In the genomic region with DNA sequence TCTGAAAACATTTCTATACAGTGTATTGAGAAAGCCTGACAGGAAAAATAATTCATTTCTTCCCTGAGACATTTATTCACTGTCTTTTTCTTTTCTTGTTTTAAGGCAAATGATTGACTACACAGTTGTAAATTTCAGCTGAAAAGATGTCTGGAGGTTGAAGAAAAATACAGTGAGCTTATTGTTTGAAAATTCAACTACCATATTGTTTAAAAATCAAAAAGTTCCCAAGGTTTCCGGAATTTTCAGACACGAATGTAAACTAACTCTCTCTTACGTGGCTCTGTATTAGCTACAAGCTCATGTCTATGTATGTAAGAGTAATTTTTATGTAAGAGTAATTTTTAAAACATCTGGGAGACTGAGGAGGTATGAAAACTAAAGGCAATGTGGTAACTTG, we compare ENCODE assay signal across 14 cellular contexts. TPM values are rescaled to one million over a fixed set of nuclear protein-coding genes. Genes with fewer than 3 reads are reported as not detected.
DNase-seq lines count a peak whose midpoint lies in the region; ATAC-seq, FAIRE-seq and TF ChIP-seq lines count a peak whose summit lies in the region.
"Had no signal": no experiment of that assay in that cellular context is flagged by ENCODE, and none has a peak within 500 bp of the region (broad histone marks: within the 10 kb centered on the region; RNA-seq: fewer than 3 reads in every experiment).

No MANE protein-coding gene starts in this region.

- no peak for ATAC-seq in HG03457 (IDR thresholded peaks at IDR 0.05; ENCODE audit: unreplicated experiment)
- ATAC-seq: effector memory CD8-positive, alpha-beta T cell; left lobe of liver had no signal

- peaks cover 0 to 66% (median 16%) of the 10 kb centered on the region in 4 donors for H3K4me1 ChIP-seq in tibial nerve

- no peaks in the 10 kb centered on the region for H3K9me3 ChIP-seq in tibial nerve

- 20 to 35% methylated on average over 3 of the region's 3 CpGs for WGBS in tibial nerve, 2 donors

- no peaks in the 10 kb centered on the region for H3K36me3 ChIP-seq in tibial nerve

- TF ChIP-seq EP300 in tibial nerve (IDR thresholded peaks at IDR 0.05), result no peak

- H3K9me3 Mint-ChIP-seq in activated naive CD8-positive, alpha-beta T cell (ENCODE audit: low read depth), result no peaks in the 10 kb centered on the region
- H3K9me3 Mint-ChIP-seq in activated naive CD8-positive, alpha-beta T cell treated with anti-CD3 and anti-CD28 coated beads for 36 hours, result no peaks in the 10 kb centered on the region
- no peaks in the 10 kb centered on the region for H3K9me3 Mint-ChIP-seq in mesothelial cell of epicardium
- H3K9me3 Mint-ChIP-seq: effector memory CD8-positive, alpha-beta T cell had no signal

- peaks cover 0 to 48% of the 10 kb centered on the region in 2 donors for H3K27me3 ChIP-seq in tibial nerve

- no peak for TF ChIP-seq POLR2A in tibial nerve (IDR thresholded peaks at IDR 0.05)

- no peak for FAIRE-seq in urothelium cell line (lab: Jason Lieb, UNC)

- H3K4me3 Mint-ChIP-seq in activated naive CD8-positive, alpha-beta T cell, result peak overlapping the region; percentile 9
- no peak overlapping the region for H3K4me3 Mint-ChIP-seq in activated naive CD8-positive, alpha-beta T cell treated with anti-CD3 and anti-CD28 coated beads for 36 hours
- peak overlapping the region; percentile 63 for H3K4me3 Mint-ChIP-seq in mesothelial cell of epicardium

- TF ChIP-seq CTCF in choroid plexus epithelial cell (conservative IDR thresholded peaks at IDR 0.05; ENCODE audit: low read depth, low read length), result no peak
- no peak for TF ChIP-seq CTCF in mesothelial cell of epicardium (IDR thresholded peaks at IDR 0.05; ENCODE audit: unreplicated experiment)
- no peak for TF ChIP-seq CTCF in tibial nerve (IDR thresholded peaks at IDR 0.05)
- no peak for TF ChIP-seq CTCF in GM10266 (IDR thresholded peaks at IDR 0.05; ENCODE audit: control insufficient read depth, insufficient read depth, low read depth, missing control alignments)

- peaks cover 6% of the 10 kb centered on the region for H3K4me1 Mint-ChIP-seq in activated naive CD8-positive, alpha-beta T cell (ENCODE audit: low read depth)
- H3K4me1 Mint-ChIP-seq in activated naive CD8-positive, alpha-beta T cell treated with anti-CD3 and anti-CD28 coated beads for 36 hours, result peaks cover 3% of the 10 kb centered on the region
- peaks cover 43% of the 10 kb centered on the region for H3K4me1 Mint-ChIP-seq in mesothelial cell of epicardium

- H3K27me3 Mint-ChIP-seq in activated naive CD8-positive, alpha-beta T cell, result peaks cover 26% of the 10 kb centered on the region
- peaks cover 88% of the 10 kb centered on the region for H3K27me3 Mint-ChIP-seq in activated naive CD8-positive, alpha-beta T cell treated with anti-CD3 and anti-CD28 coated beads for 36 hours
- no peaks in the 10 kb centered on the region for H3K27me3 Mint-ChIP-seq in mesothelial cell of epicardium (ENCODE audit: low read depth)

- peak overlapping the region; percentile 63 for H3K4me3 ChIP-seq in choroid plexus epithelial cell (ENCODE audit: low read depth, low read length)
- peak overlapping the region in 1 of 4 donors; percentile 56 for H3K4me3 ChIP-seq in tibial nerve

- no peak for DNase-seq in activated naive CD8-positive, alpha-beta T cell treated with anti-CD3 and anti-CD28 coated beads for 36 hours
- DNase-seq in choroid plexus epithelial cell (ENCODE audit: low read depth) (no peak), mesothelial cell of epicardium (ENCODE audit: low spot score in 2 of 2, unreplicated experiment in 2 of 2) (no peak), tibial nerve (ENCODE audit: low spot score in 2 of 2) (no peak), GM10266 (ENCODE audit: extremely low spot score) (no peak), urothelium cell line (ENCODE audit: low spot score) (no peak)
- DNase-seq: effector memory CD8-positive, alpha-beta T cell; hippocampal formation; NCI-H345; stimulated activated CD4-positive, alpha-beta T cell treated with anti-CD3 and anti-CD28 coated beads, Interleukin-12 subunit alpha, Interleukin-12 subunit beta, amount 100 ng/mL, for 4 hours had no signal

- H3K27ac ChIP-seq in tibial nerve, result peak overlapping the region; percentile 29 to 85 (median 55)

- H3K36me3 Mint-ChIP-seq in activated naive CD8-positive, alpha-beta T cell, result no peaks in the 10 kb centered on the region
- no peaks in the 10 kb centered on the region for H3K36me3 Mint-ChIP-seq in activated naive CD8-positive, alpha-beta T cell treated with anti-CD3 and anti-CD28 coated beads for 36 hours
- peaks cover 12% of the 10 kb centered on the region for H3K36me3 Mint-ChIP-seq in mesothelial cell of epicardium

- H3K27ac Mint-ChIP-seq in activated naive CD8-positive, alpha-beta T cell, result no peak overlapping the region
- H3K27ac Mint-ChIP-seq in activated naive CD8-positive, alpha-beta T cell treated with anti-CD3 and anti-CD28 coated beads for 36 hours, result no peak overlapping the region
- H3K27ac Mint-ChIP-seq in mesothelial cell of epicardium, result peak overlapping the region; percentile 67
- H3K27ac Mint-ChIP-seq: effector memory CD8-positive, alpha-beta T cell had no signal

RNA-seq across cellular contexts. Expression of gene PTGIS, which starts 1.5 kb away (rescaled TPM):
- total RNA-seq in activated naive CD8-positive, alpha-beta T cell treated with anti-CD3 and anti-CD28 coated beads for 36 hours, result under 1 TPM; 0.04 to 0.08 TPM
- total RNA-seq in mesothelial cell of epicardium, result 113 to 118 TPM (median 117 TPM) in 3 replicates
- total RNA-seq in tibial nerve, result 10 to 100 TPM; 31.5 to 92.4 (median 47.5) TPM
- total RNA-seq: OCI-LY7 had no signal

Comparison
In these comparisons a context has a peak if more than half of its experiments do, and no peak if none do; other contexts are left out.
1. RNA of gene PTGIS, which starts 1.5 kb away (total RNA-seq): 113 to 118 TPM in mesothelial cell of epicardium and 31.5 to 92.4 TPM in tibial nerve; 0.04 to 0.08 TPM in activated naive CD8-positive, alpha-beta T cell treated with anti-CD3 and anti-CD28 coated beads for 36 hours; every median in the first group is over 10 times any median in the second.